Comparison of ENCODE assay signal across 9 cellular contexts in genomic region chr16:89395150-89396142, GRCh38.
DNase-seq lines count a peak whose midpoint lies in the region; ATAC-seq and TF ChIP-seq lines count a peak whose summit lies in the region.
"Had no signal": no experiment of that assay in that cellular context is flagged by ENCODE, and none has a peak within 500 bp of the region (broad histone marks: within the 10 kb centered on the region; RNA-seq: fewer than 3 reads in every experiment).

No MANE protein-coding gene starts in this region.

- no peak overlapping the region for H3K9ac ChIP-seq in neural progenitor cell

- peaks cover 94% of the 10 kb centered on the region for H3K79me2 ChIP-seq in neural progenitor cell (ENCODE audit: low read depth)

- peak; percentile 98 for DNase-seq in EH (ENCODE audit: low read depth)
- DNase-seq in RPMI7951 (ENCODE audit: low read depth) = peak; percentile 97
- no peak for DNase-seq in esophagus squamous epithelium (lab: John Stamatoyannopoulos, UW)
- DNase-seq in neural progenitor cell (ENCODE audit: low spot score) = peak; percentile 39
- no peak for DNase-seq in activated CD4-positive, CD25-positive, alpha-beta regulatory T cell (lab: John Stamatoyannopoulos, UW)
- no peak for DNase-seq in activated CD4-positive, alpha-beta T cell treated with anti-CD3 and anti-CD28 coated beads, Interleukin-2, amount 50 U/mL, for 48 hours
- no peak for DNase-seq in DMS153 treated with DMSO at 0.1 percent for 48 hours (lab: John Stamatoyannopoulos, UW; ENCODE audit: unreplicated experiment)

- no peaks in the 10 kb centered on the region for H3F3A ChIP-seq in neural progenitor cell (ENCODE audit: low read depth)

- no peak overlapping the region for H3K4me3 Mint-ChIP-seq in neural progenitor cell
- H3K4me3 Mint-ChIP-seq: memory B cell had no signal

- peak overlapping the region; percentile 33 for H3K27ac Mint-ChIP-seq in neural progenitor cell
- H3K27ac Mint-ChIP-seq: memory B cell had no signal

- H3K27me3 ChIP-seq in esophagus squamous epithelium = no peaks in the 10 kb centered on the region
- H3K27me3 ChIP-seq in neural progenitor cell = no peaks in the 10 kb centered on the region

- no peak for ATAC-seq in HG03095 (IDR thresholded peaks at IDR 0.05; ENCODE audit: unreplicated experiment)

- H4K20me1 ChIP-seq in neural progenitor cell (ENCODE audit: low read depth) = peaks cover 90% of the 10 kb centered on the region

- H3K4me1 ChIP-seq in esophagus squamous epithelium (peaks cover 43 to 92% (median 51%) of the 10 kb centered on the region in 3 donors), neural progenitor cell (peaks cover 6% of the 10 kb centered on the region)

- H2AFZ ChIP-seq in neural progenitor cell (replicated peaks) = no peak overlapping the region

- intact Hi-C loops in esophagus squamous epithelium (cut with DNase I) = no loop called here

- H3K9me3 Mint-ChIP-seq in neural progenitor cell = peaks cover 2% of the 10 kb centered on the region
- H3K9me3 Mint-ChIP-seq: memory B cell had no signal

- H3K4me2 ChIP-seq in neural progenitor cell = peak overlapping the region; percentile 14

- H3K9me3 ChIP-seq in esophagus squamous epithelium (no peaks in the 10 kb centered on the region), neural progenitor cell (ENCODE audit: low read depth) (no peaks in the 10 kb centered on the region)

- H3K36me3 Mint-ChIP-seq in neural progenitor cell = peaks cover 22% of the 10 kb centered on the region
- H3K36me3 Mint-ChIP-seq: memory B cell had no signal

- no peak for TF ChIP-seq POLR2A in esophagus squamous epithelium (IDR thresholded peaks at IDR 0.05)

- H3K27me3 Mint-ChIP-seq in neural progenitor cell (ENCODE audit: insufficient read depth, low read depth) = peaks cover 4% of the 10 kb centered on the region
- H3K27me3 Mint-ChIP-seq: memory B cell had no signal

- peak overlapping the region in 1 of 4 donors; percentile 14 for H3K4me3 ChIP-seq in esophagus squamous epithelium
- no peak overlapping the region for H3K4me3 ChIP-seq in neural progenitor cell

- H3K4me1 Mint-ChIP-seq in neural progenitor cell = peaks cover 29% of the 10 kb centered on the region

- WGBS in esophagus squamous epithelium, 2 donors = 9 to 24% methylated on average over 21 to 24 of the region's 28 CpGs

- H3K36me3 ChIP-seq in esophagus squamous epithelium = peaks cover 0 to 13% (median 0%) of the 10 kb centered on the region in 3 donors
- no peaks in the 10 kb centered on the region for H3K36me3 ChIP-seq in neural progenitor cell

- H3K27ac ChIP-seq in esophagus squamous epithelium = peak overlapping the region; percentile 65 to 87 (median 74)
- peak overlapping the region; percentile 67 for H3K27ac ChIP-seq in neural progenitor cell

- TF ChIP-seq CTCF in esophagus squamous epithelium (IDR thresholded peaks at IDR 0.05) (no peak), neural progenitor cell (IDR thresholded peaks at IDR 0.05) (no peak)

Comparison
In these comparisons a context has a peak if more than half of its experiments do, and no peak if none do; other contexts are left out.
1. DNase-seq: peak in EH (single experiment), RPMI7951 (single experiment) and neural progenitor cell (single experiment); none in esophagus squamous epithelium (single experiment), activated CD4-positive, CD25-positive, alpha-beta regulatory T cell (0 of 4), activated CD4-positive, alpha-beta T cell treated with anti-CD3 and anti-CD28 coated beads, Interleukin-2, amount 50 U/mL, for 48 hours (0 of 2) and DMS153 treated with DMSO at 0.1 percent for 48 hours (single experiment).